In the genomic region with DNA sequence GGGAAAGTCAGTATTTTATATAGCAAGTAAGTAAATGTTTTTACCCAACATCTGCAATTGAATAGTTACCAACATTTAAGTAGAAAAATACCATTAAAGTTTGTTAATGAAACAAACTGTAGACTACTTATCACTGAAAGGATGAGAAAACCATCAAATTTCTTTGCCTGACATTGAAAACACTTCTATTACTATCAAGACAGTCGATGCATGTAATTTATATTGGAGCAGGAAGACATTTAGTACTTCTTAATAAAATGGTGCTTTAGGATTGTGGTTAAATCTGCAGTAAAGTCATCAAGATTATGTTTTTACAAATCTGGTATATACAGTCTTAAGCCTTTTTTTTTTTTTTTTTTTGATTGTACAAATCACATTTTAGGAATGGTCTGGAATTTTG, we compare ENCODE assay signal across 9 cellular contexts. TPM values are rescaled to one million over a fixed set of nuclear protein-coding genes. Genes with fewer than 3 reads are reported as not detected.
A peak's percentile ranks its signal among the peaks of the same experiment; 100 is the strongest.
DNase-seq lines count a peak whose midpoint lies in the region; ATAC-seq and TF ChIP-seq lines count a peak whose summit lies in the region.
"Had no signal": no experiment of that assay in that cellular context is flagged by ENCODE, and none has a peak within 500 bp of the region (broad histone marks: within the 10 kb centered on the region; RNA-seq: fewer than 3 reads in every experiment).

No MANE protein-coding gene starts in this region.

- no peak for TF ChIP-seq CTCF in WTC11 (IDR thresholded peaks at IDR 0.05)
- no peak for TF ChIP-seq CTCF in fibroblast of the aortic adventitia (IDR thresholded peaks at IDR 0.05; ENCODE audit: insufficient read depth, low read length)

- POLR2A ChIA-PET in WTC11 (lab: Charles Lee): interaction anchor here (8.6 kb wide), 1 partner anchor 16 kb away, joined by 226 read pairs; a partner anchor contains a TSS
- POLR2A ChIA-PET in HEK293T (lab: Yijun Ruan, JAX): interaction anchor here (5.7 to 13.5 kb wide), 3 partner anchors 18 to 76 kb away, joined by 191 to 341 read pairs (median 252); a partner anchor contains a TSS

- no peaks in the 10 kb centered on the region for H3K27me3 Mint-ChIP-seq in WTC11 (ENCODE audit: low read depth)

- ATAC-seq in WTC11 (no peak), GM19324 (IDR thresholded peaks at IDR 0.05; ENCODE audit: low FRiP score, unreplicated experiment) (no peak)

- peak overlapping the region; percentile 93 for H3K27ac Mint-ChIP-seq in WTC11

- peaks cover 3% of the 10 kb centered on the region; the same call in 1 of the 2 replicates for H3K9me3 Mint-ChIP-seq in WTC11

- H3K4me1 Mint-ChIP-seq in WTC11: peaks cover 40% of the 10 kb centered on the region

- DNase-seq in DMS79 treated with DMSO at 0.1 percent for 48 hours (lab: John Stamatoyannopoulos, UW) (peak; percentile 34), DMS79 (lab: John Stamatoyannopoulos, UW) (no peak), WTC11 (ENCODE audit: low spot score) (no peak), fibroblast of the aortic adventitia (ENCODE audit: low read depth) (peak; percentile 29), HEK293T (ENCODE audit: extremely low spot score) (no peak), KG1 (lab: John Stamatoyannopoulos, UW) (no peak)
- DNase-seq: ACHN had no signal

- H3K36me3 Mint-ChIP-seq in WTC11: peaks cover 68% of the 10 kb centered on the region

- CTCF ChIA-PET in WTC11 (lab: Charles Lee) (no interaction called here), HEK293T (lab: Yijun Ruan, JAX) (interaction anchor here (0.8 to 1.3 kb wide), 2 partner anchors 54 to 78 kb away, joined by 3 to 4 read pairs; no protein-coding TSS in a partner anchor)

- H3K4me3 Mint-ChIP-seq in WTC11: peak overlapping the region; percentile 94

- peak overlapping the region in 17 of 21 experiments; percentile 2 to 100 (median 100) for H3K27ac ChIP-seq in skin epidermis

- peak overlapping the region; percentile 69 for H3K4me3 ChIP-seq in fibroblast of the aortic adventitia (ENCODE audit: low read depth, low read length)
- H3K4me3 ChIP-seq in skin epidermis: peak overlapping the region; percentile 77 to 95 (median 84)

TF ChIP-seq in WTC11, 78 proteins besides CTCF, POLR2A, EP300 and RAD21 (continues in another document):
- TF ChIP-seq SMAD4 (CRISPR knock-in tag; IDR thresholded peaks at IDR 0.05): no peak
- no peak for TF ChIP-seq SMAD3 (CRISPR knock-in tag; IDR thresholded peaks at IDR 0.05; ENCODE audit: borderline replicate concordance)
- no peak for TF ChIP-seq ZNF396 (CRISPR knock-in tag; IDR thresholded peaks at IDR 0.05; ENCODE audit: borderline replicate concordance)
- TF ChIP-seq, protein P1, sequence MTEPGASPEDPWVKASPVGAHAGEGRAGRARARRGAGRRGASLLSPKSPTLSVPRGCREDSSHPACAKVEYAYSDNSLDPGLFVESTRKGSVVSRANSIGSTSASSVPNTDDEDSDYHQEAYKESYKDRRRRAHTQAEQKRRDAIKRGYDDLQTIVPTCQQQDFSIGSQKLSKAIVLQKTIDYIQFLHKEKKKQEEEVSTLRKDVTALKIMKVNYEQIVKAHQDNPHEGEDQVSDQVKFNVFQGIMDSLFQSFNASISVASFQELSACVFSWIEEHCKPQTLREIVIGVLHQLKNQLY (CRISPR knock-in tag; IDR thresholded peaks at IDR 0.05): no peak
- no peak for TF ChIP-seq TEAD4 (CRISPR knock-in tag; IDR thresholded peaks at IDR 0.05)
- TF ChIP-seq, protein P2, sequence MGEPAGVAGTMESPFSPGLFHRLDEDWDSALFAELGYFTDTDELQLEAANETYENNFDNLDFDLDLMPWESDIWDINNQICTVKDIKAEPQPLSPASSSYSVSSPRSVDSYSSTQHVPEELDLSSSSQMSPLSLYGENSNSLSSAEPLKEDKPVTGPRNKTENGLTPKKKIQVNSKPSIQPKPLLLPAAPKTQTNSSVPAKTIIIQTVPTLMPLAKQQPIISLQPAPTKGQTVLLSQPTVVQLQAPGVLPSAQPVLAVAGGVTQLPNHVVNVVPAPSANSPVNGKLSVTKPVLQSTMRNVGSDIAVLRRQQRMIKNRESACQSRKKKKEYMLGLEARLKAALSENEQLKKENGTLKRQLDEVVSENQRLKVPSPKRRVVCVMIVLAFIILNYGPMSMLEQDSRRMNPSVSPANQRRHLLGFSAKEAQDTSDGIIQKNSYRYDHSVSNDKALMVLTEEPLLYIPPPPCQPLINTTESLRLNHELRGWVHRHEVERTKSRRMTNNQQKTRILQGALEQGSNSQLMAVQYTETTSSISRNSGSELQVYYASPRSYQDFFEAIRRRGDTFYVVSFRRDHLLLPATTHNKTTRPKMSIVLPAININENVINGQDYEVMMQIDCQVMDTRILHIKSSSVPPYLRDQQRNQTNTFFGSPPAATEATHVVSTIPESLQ (CRISPR knock-in tag; IDR thresholded peaks at IDR 0.05): no peak
- no peak for TF ChIP-seq GTF2I (CRISPR knock-in tag; conservative IDR thresholded peaks at IDR 0.05)
- TF ChIP-seq, protein P3, sequence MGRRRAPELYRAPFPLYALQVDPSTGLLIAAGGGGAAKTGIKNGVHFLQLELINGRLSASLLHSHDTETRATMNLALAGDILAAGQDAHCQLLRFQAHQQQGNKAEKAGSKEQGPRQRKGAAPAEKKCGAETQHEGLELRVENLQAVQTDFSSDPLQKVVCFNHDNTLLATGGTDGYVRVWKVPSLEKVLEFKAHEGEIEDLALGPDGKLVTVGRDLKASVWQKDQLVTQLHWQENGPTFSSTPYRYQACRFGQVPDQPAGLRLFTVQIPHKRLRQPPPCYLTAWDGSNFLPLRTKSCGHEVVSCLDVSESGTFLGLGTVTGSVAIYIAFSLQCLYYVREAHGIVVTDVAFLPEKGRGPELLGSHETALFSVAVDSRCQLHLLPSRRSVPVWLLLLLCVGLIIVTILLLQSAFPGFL (CRISPR knock-in tag; IDR thresholded peaks at IDR 0.05; ENCODE audit: borderline replicate concordance): no peak
- no peak for TF ChIP-seq OVOL2 (CRISPR knock-in tag; IDR thresholded peaks at IDR 0.05; ENCODE audit: borderline replicate concordance)

TF ChIP-seq in HEK293T, 16 proteins besides CTCF, POLR2A, EP300 and RAD21:
- TF ChIP-seq SP1 (IDR thresholded peaks at IDR 0.05): no peak
- TF ChIP-seq ZNF384 (IDR thresholded peaks at IDR 0.05): no peak
- TF ChIP-seq TARDBP (IDR thresholded peaks at IDR 0.05): no peak
- TF ChIP-seq L3MBTL2 (conservative IDR thresholded peaks at IDR 0.05): no peak
- TF ChIP-seq FOXM1 (IDR thresholded peaks at IDR 0.05; ENCODE audit: borderline replicate concordance): no peak
- TF ChIP-seq HDGF (IDR thresholded peaks at IDR 0.05; ENCODE audit: borderline replicate concordance): no peak
- no peak for TF ChIP-seq CTBP1 (IDR thresholded peaks at IDR 0.05; ENCODE audit: borderline replicate concordance)

RNA-seq across cellular contexts. Expression of a gene that starts 13.9 kb away (rescaled TPM):
- 75.8 to 101 TPM (median 87.6 TPM) in 3 replicates for total RNA-seq in WTC11 (2021)
- total RNA-seq in fibroblast of the aortic adventitia (ENCODE audit: low replicate concordance): 83.7 and 253 TPM in 2 replicates

Comparison
In these comparisons a context has a peak if more than half of its experiments do, and no peak if none do; other contexts are left out.
1. DNase-seq: peak in DMS79 treated with DMSO at 0.1 percent for 48 hours (single experiment) and fibroblast of the aortic adventitia (single experiment); none in DMS79 (single experiment), WTC11 (single experiment), HEK293T (single experiment) and KG1 (single experiment).